8 cellular contexts compared by ENCODE assay signal in genomic region chr15:78056714-78057269, GRCh38. TPM values are rescaled to one million over a fixed set of nuclear protein-coding genes. Genes with fewer than 3 reads are reported as not detected.
DNase-seq lines count a peak whose midpoint lies in the region; ATAC-seq and TF ChIP-seq lines count a peak whose summit lies in the region.

No MANE protein-coding gene starts in this region.

- H3K9me3 ChIP-seq in esophagus (ENCODE audit: control insufficient read depth in 2 of 2, insufficient read depth in 1 of 2, low read depth in 1 of 2, low read length in 1 of 2) = no peaks in the 10 kb centered on the region
- no peaks in the 10 kb centered on the region for H3K9me3 ChIP-seq in WERI-Rb-1 (ENCODE audit: severe bottlenecking)

- peaks cover 10% of the 10 kb centered on the region for H3K36me3 Mint-ChIP-seq in osteocyte (ENCODE audit: unreplicated experiment)

- H3K9me3 Mint-ChIP-seq in osteocyte (ENCODE audit: unreplicated experiment) = no peaks in the 10 kb centered on the region

- peaks cover 14 to 33% of the 10 kb centered on the region in 2 donors for H3K4me1 ChIP-seq in esophagus (ENCODE audit: control insufficient read depth in 2 of 2, insufficient read depth in 2 of 2, low read length in 1 of 2)

- TF ChIP-seq CTCF in osteocyte (IDR thresholded peaks at IDR 0.05) (no peak), WERI-Rb-1 (IDR thresholded peaks at IDR 0.05; ENCODE audit: low read depth, low read length) (no peak)

- ATAC-seq in GM21447 (IDR thresholded peaks at IDR 0.05; ENCODE audit: unreplicated experiment) = no peak

- H3K4me1 Mint-ChIP-seq in osteocyte (ENCODE audit: unreplicated experiment) = peaks cover 58% of the 10 kb centered on the region

- DNase-seq in NCI-H2107 treated with DMSO at 0.1 percent for 48 hours (lab: John Stamatoyannopoulos, UW; ENCODE audit: unreplicated experiment) (peak; percentile 28), NCI-H2107 (lab: John Stamatoyannopoulos, UW) (no peak), RPMI7951 (ENCODE audit: low read depth) (peak; percentile 37), osteocyte (ENCODE audit: extremely low spot score, unreplicated experiment) (no peak), WERI-Rb-1 (no peak), OCI-M1 (lab: John Stamatoyannopoulos, UW) (no peak)

- H3K4me3 Mint-ChIP-seq in osteocyte (ENCODE audit: unreplicated experiment) = no peak overlapping the region

- peak overlapping the region; percentile 82 for H3K27ac Mint-ChIP-seq in osteocyte (ENCODE audit: unreplicated experiment)

- H3K4me3 ChIP-seq in esophagus (ENCODE audit: low read depth in 1 of 2, low read length in 2 of 2) (no peak overlapping the region), WERI-Rb-1 (ENCODE audit: low read depth, low read length) (no peak overlapping the region)

- WGBS in esophagus, 2 donors = 17 to 31% methylated on average over 2 of the region's 2 CpGs

- H3K36me3 ChIP-seq in esophagus (ENCODE audit: control insufficient read depth in 2 of 2, insufficient read depth in 2 of 2, low read length in 1 of 2) (peaks cover 3 to 8% of the 10 kb centered on the region in 2 donors), WERI-Rb-1 (peaks cover 12% of the 10 kb centered on the region)

- no peaks in the 10 kb centered on the region for H3K27me3 Mint-ChIP-seq in osteocyte (ENCODE audit: unreplicated experiment)

- peak overlapping the region; percentile 79 to 90 for H3K27ac ChIP-seq in esophagus (ENCODE audit: low read depth in 2 of 2, low read length in 1 of 2)
- H3K27ac ChIP-seq in WERI-Rb-1 = no peak overlapping the region

- no peaks in the 10 kb centered on the region for H3K27me3 ChIP-seq in esophagus (ENCODE audit: control insufficient read depth in 1 of 2, insufficient read depth in 2 of 2, low read length in 2 of 2)
- no peaks in the 10 kb centered on the region for H3K27me3 ChIP-seq in WERI-Rb-1 (ENCODE audit: insufficient read depth, low read depth, severe bottlenecking)

RNA-seq across cellular contexts. Expression of gene TBC1D2B, which starts 20.7 kb away (rescaled TPM):
- total RNA-seq in RPMI7951 (2014; rRNA removed; shearing (Covaris generic)) = 13.8 and 14.5 TPM in 2 replicates
- polyA plus RNA-seq in esophagus = 1 to 10 TPM; 5.1 to 7.0 TPM
- total RNA-seq in osteocyte = 65.5 and 69.3 TPM in 2 replicates

RNA-seq across cellular contexts. Expression of gene SH2D7, which starts 35.6 kb away (rescaled TPM):
- total RNA-seq in RPMI7951 (2014; rRNA removed; shearing (Covaris generic)) = not detected in 2 replicates
- not detected for polyA plus RNA-seq in esophagus
- total RNA-seq in osteocyte = not detected in 2 replicates

Comparison
In these comparisons a context has a peak if more than half of its experiments do, and no peak if none do; other contexts are left out.
1. DNase-seq: peak in NCI-H2107 treated with DMSO at 0.1 percent for 48 hours (single experiment) and RPMI7951 (single experiment); none in NCI-H2107 (single experiment), osteocyte (single experiment), WERI-Rb-1 (single experiment) and OCI-M1 (single experiment).